ENCODE assay signal across 1 cellular context in the genomic region with DNA sequence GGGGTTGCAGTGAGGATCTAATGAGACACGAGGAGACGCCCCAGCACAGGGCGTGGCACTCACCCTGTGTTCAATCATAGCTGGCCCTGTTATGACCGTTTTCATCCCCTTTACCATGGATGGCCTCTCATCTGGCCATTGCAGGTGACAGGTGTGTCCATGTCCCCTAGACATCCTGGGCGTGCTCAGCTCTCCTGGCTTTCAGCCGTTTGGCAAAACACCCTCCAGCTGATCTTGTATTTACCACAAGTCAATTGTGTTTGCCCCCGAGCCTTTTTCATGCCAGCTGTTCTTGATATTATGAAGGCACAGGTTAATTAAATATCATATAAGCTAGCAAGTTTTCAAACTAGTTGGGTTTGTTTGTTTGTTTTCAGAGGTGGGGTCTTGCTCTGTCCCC.
TF ChIP-seq lines count a peak whose summit lies in the region.

No MANE protein-coding gene starts in this region.

TF ChIP-seq in HCT116, 20 proteins besides CTCF, POLR2A, EP300 and RAD21 (continued from another document):
- TF ChIP-seq, protein P1, sequence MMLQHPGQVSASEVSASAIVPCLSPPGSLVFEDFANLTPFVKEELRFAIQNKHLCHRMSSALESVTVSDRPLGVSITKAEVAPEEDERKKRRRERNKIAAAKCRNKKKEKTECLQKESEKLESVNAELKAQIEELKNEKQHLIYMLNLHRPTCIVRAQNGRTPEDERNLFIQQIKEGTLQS (IDR thresholded peaks at IDR 0.05): no peak
- TF ChIP-seq TCF7L2 (IDR thresholded peaks at IDR 0.05; ENCODE audit: borderline replicate concordance, extremely low read depth, insufficient read depth, insufficient read length) (no peak), POLR2AphosphoS5 (IDR thresholded peaks at IDR 0.05; ENCODE audit: low read depth, low read length) (no peak), SIN3A (IDR thresholded peaks at IDR 0.05; ENCODE audit: low read depth) (no peak), ZNF274 (IDR thresholded peaks at IDR 0.05; ENCODE audit: low read depth, low read length) (no peak), FOSL1 (IDR thresholded peaks at IDR 0.05; ENCODE audit: low read depth) (no peak), SRF (IDR thresholded peaks at IDR 0.05; ENCODE audit: low read depth) (no peak), EZH2phosphoT487 (IDR thresholded peaks at IDR 0.05; ENCODE audit: borderline replicate concordance) (no peak), CBX3 (IDR thresholded peaks at IDR 0.05; ENCODE audit: low read depth) (no peak), EGR1 (IDR thresholded peaks at IDR 0.05; ENCODE audit: low read depth) (no peak)
- TF ChIP-seq, protein P2, sequence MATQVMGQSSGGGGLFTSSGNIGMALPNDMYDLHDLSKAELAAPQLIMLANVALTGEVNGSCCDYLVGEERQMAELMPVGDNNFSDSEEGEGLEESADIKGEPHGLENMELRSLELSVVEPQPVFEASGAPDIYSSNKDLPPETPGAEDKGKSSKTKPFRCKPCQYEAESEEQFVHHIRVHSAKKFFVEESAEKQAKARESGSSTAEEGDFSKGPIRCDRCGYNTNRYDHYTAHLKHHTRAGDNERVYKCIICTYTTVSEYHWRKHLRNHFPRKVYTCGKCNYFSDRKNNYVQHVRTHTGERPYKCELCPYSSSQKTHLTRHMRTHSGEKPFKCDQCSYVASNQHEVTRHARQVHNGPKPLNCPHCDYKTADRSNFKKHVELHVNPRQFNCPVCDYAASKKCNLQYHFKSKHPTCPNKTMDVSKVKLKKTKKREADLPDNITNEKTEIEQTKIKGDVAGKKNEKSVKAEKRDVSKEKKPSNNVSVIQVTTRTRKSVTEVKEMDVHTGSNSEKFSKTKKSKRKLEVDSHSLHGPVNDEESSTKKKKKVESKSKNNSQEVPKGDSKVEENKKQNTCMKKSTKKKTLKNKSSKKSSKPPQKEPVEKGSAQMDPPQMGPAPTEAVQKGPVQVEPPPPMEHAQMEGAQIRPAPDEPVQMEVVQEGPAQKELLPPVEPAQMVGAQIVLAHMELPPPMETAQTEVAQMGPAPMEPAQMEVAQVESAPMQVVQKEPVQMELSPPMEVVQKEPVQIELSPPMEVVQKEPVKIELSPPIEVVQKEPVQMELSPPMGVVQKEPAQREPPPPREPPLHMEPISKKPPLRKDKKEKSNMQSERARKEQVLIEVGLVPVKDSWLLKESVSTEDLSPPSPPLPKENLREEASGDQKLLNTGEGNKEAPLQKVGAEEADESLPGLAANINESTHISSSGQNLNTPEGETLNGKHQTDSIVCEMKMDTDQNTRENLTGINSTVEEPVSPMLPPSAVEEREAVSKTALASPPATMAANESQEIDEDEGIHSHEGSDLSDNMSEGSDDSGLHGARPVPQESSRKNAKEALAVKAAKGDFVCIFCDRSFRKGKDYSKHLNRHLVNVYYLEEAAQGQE (IDR thresholded peaks at IDR 0.05; ENCODE audit: low read depth): no peak
TF ChIP-seq in HCT116: peak in this region for 0.
